20 cellular contexts compared by ENCODE assay signal in genomic region chr6:11425876-11426275, GRCh38.
"Had no signal": no experiment of that assay in that cellular context is flagged by ENCODE, and none has a peak within 500 bp of the region (broad histone marks: within the 10 kb centered on the region; RNA-seq: fewer than 3 reads in every experiment).

No MANE protein-coding gene starts in this region.

- H3K27ac Mint-ChIP-seq: activated CD4-positive, alpha-beta memory T cell treated with anti-CD3 and anti-CD28 coated beads, Interleukin-2, amount 10 ng/mL, durations not matched to agents 7 days and 5 days; activated naive CD8-positive, alpha-beta T cell treated with anti-CD3 and anti-CD28 coated beads for 36 hours; activated T-cell treated with anti-CD3 and anti-CD28 coated beads, Interleukin-2, amount 50 U/mL, for 72 hours; immature natural killer cell; naive thymus-derived CD4-positive, alpha-beta T cell; stimulated activated memory B cell treated with anti-CD40 and anti-IgM and Interleukin-4, amounts not matched to agents 10 μg/mL and 1 μg/mL and 100 μg/mL, for 72 hours had no signal

- H3K4me3 ChIP-seq: SK-N-MC, tibial nerve had no signal

- DNase-seq: activated CD4-positive, alpha-beta memory T cell treated with anti-CD3 and anti-CD28 coated beads, Interleukin-2, amount 10 ng/mL, durations not matched to agents 7 days and 5 days; activated CD4-positive, alpha-beta T cell treated with anti-CD3 and anti-CD28 coated beads for 4 hours; activated CD8-positive, alpha-beta memory T cell treated with anti-CD3 and anti-CD28 coated beads, Interleukin-2, amount 50 U/mL, for 4 hours; activated gamma-delta T cell treated with Interleukin-2 at 50 U/mL for 16 hours; activated naive CD8-positive, alpha-beta T cell treated with anti-CD3 and anti-CD28 coated beads for 36 hours; activated T-cell treated with anti-CD3 and anti-CD28 coated beads, Interleukin-2, amount 50 U/mL, for 72 hours; effector memory CD8-positive, alpha-beta T cell; head of caudate nucleus; immature natural killer cell; naive thymus-derived CD4-positive, alpha-beta T cell; occipital lobe; stimulated activated CD4-positive, alpha-beta T cell treated with anti-CD3 and anti-CD28 coated beads, Interleukin-2, amount 100 ng/mL, for 48 hours; T-helper 1 cell; WERI-Rb-1 had no signal

- ATAC-seq: activated T-cell treated with anti-CD3 and anti-CD28 coated beads, Interleukin-2, amount 50 U/mL, for 72 hours; effector memory CD8-positive, alpha-beta T cell; naive thymus-derived CD4-positive, alpha-beta T cell; stimulated activated memory B cell treated with anti-CD40 and anti-IgM and Interleukin-4, amounts not matched to agents 10 μg/mL and 1 μg/mL and 100 μg/mL, for 72 hours had no signal

- H3K4me3 Mint-ChIP-seq: activated CD4-positive, alpha-beta memory T cell treated with anti-CD3 and anti-CD28 coated beads, Interleukin-2, amount 10 ng/mL, durations not matched to agents 7 days and 5 days; activated naive CD8-positive, alpha-beta T cell treated with anti-CD3 and anti-CD28 coated beads for 36 hours; activated T-cell treated with anti-CD3 and anti-CD28 coated beads, Interleukin-2, amount 50 U/mL, for 72 hours; effector memory CD8-positive, alpha-beta T cell; immature natural killer cell; naive thymus-derived CD4-positive, alpha-beta T cell; stimulated activated memory B cell treated with anti-CD40 and anti-IgM and Interleukin-4, amounts not matched to agents 10 μg/mL and 1 μg/mL and 100 μg/mL, for 72 hours had no signal

- H3K27me3 ChIP-seq: tibial nerve had no signal

- H3K27me3 Mint-ChIP-seq: naive thymus-derived CD4-positive, alpha-beta T cell; stimulated activated memory B cell treated with anti-CD40 and anti-IgM and Interleukin-4, amounts not matched to agents 10 μg/mL and 1 μg/mL and 100 μg/mL, for 72 hours had no signal

- H3K27ac ChIP-seq: epithelial cell of prostate, SK-N-MC, WERI-Rb-1 had no signal

- H3K36me3 Mint-ChIP-seq: activated naive CD8-positive, alpha-beta T cell treated with anti-CD3 and anti-CD28 coated beads for 36 hours; immature natural killer cell had no signal

- H3K36me3 ChIP-seq: tibial nerve, WERI-Rb-1 had no signal

- FAIRE-seq: bronchial epithelial cell, frontal cortex had no signal

- H3K9me3 Mint-ChIP-seq: activated CD4-positive, alpha-beta memory T cell treated with anti-CD3 and anti-CD28 coated beads, Interleukin-2, amount 10 ng/mL, durations not matched to agents 7 days and 5 days; activated T-cell treated with anti-CD3 and anti-CD28 coated beads, Interleukin-2, amount 50 U/mL, for 72 hours; effector memory CD8-positive, alpha-beta T cell; immature natural killer cell had no signal
